1 cellular context compared by ENCODE assay signal in genomic region chr16:10942352-10943297, GRCh38.
TF ChIP-seq lines count a peak whose summit lies in the region.

Gene DEXI, minus strand, starts transcription at chr16:10942468. Its CDS starts 463 bp downstream, at chr16:10942005.

TF ChIP-seq in HEK293, 187 proteins besides CTCF, POLR2A, EP300 and RAD21 (continued from another document):
- TF ChIP-seq AEBP2 (tag by site-specific recombination; IDR thresholded peaks at IDR 0.05; ENCODE audit: borderline replicate concordance) (no peak), ZNF76 (tag by site-specific recombination; IDR thresholded peaks at IDR 0.05; ENCODE audit: borderline replicate concordance, low read depth) (peak; percentile 62; the same call in 1 of the 2 replicates), PRDM10 (tag by site-specific recombination; IDR thresholded peaks at IDR 0.05) (peak; percentile 86)
TF ChIP-seq in HEK293: peak in this region for 20.
